In the genomic region with DNA sequence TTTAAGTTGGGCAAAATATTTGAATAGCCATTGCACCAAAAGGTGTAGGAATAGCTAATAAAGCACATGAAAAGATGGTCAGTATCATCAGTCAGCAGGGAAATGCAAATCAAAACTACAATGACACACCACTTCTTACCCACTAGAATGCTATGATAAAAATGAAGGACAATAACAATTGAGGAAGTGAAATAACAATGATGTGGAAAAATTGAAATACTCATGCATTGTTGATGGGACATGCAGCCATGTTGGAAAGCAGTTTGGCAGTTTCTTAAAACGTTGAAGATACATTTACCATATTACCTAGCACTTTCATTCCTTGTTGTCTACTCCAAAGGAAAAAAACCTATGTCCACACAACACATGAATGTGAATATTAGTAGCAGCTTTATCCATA, we compare ENCODE assay signal across 40 cellular contexts. TPM values are rescaled to one million over a fixed set of nuclear protein-coding genes. Genes with fewer than 3 reads are reported as not detected.
"Had no signal": no experiment of that assay in that cellular context is flagged by ENCODE, and none has a peak within 500 bp of the region (broad histone marks: within the 10 kb centered on the region; RNA-seq: fewer than 3 reads in every experiment).

No MANE protein-coding gene starts in this region.

- H2AFZ ChIP-seq: PC-9 had no signal

- FAIRE-seq: bronchial epithelial cell, RCC 7860, TTC549 had no signal

- H3K4me1 ChIP-seq: SJCRH30 had no signal

- H3K36me3 ChIP-seq: SJCRH30 had no signal

- H3K4me2 ChIP-seq: KMS-11, PC-9 had no signal

- H3K36me3 Mint-ChIP-seq: activated CD4-positive, alpha-beta memory T cell treated with anti-CD3 and anti-CD28 coated beads for 36 hours; activated naive CD8-positive, alpha-beta T cell treated with anti-CD3 and anti-CD28 coated beads, Interleukin-2, amount 10 ng/mL, durations not matched to agents 7 days and 5 days; brain had no signal

- DNase-seq: activated B cell treated with CpG ODN at 0.5 μM for 24 hours; activated CD4-positive, alpha-beta memory T cell treated with anti-CD3 and anti-CD28 coated beads for 36 hours; activated CD4-positive, alpha-beta T cell treated with anti-CD3 and anti-CD28 coated beads for 4 hours; activated CD4-positive, alpha-beta T cell treated with anti-CD3 and anti-CD28 coated beads, Interleukin-2, amount 50 U/mL, for 1 hour; activated CD4-positive, CD25-positive, alpha-beta regulatory T cell treated with anti-CD3 and anti-CD28 coated beads, Interleukin-2, amount 50 U/mL, for 72 hours; activated CD8-positive, alpha-beta memory T cell treated with anti-CD3 and anti-CD28 coated beads, Interleukin-2, amount 50 U/mL, for 48 hours; activated effector memory CD4-positive, alpha-beta T cell treated with Interleukin-2 at 50 U/mL for 16 hours; activated naive CD4-positive, alpha-beta T cell treated with anti-CD3 and anti-CD28 coated beads, Interleukin-2, amount 50 U/mL, for 16 hours; activated naive CD8-positive, alpha-beta T cell treated with anti-CD3 and anti-CD28 coated beads, Interleukin-2, amount 10 ng/mL, durations not matched to agents 7 days and 5 days; activated T-cell treated with anti-CD3 and anti-CD28 coated beads, Interleukin-2, amount 50 U/mL, for 48 hours; amygdala; caudate nucleus; cerebellar nuclear complex; cortex of kidney; NCI-H1092 treated with DMSO at 0.1 percent for 48 hours; NCI-H1417; NCI-H146; NCI-H187; NCI-H2029 treated with DMSO at 0.1 percent for 48 hours; NCI-H2107; NCI-H2171; NCI-H2227 treated with DMSO at 0.1 percent for 48 hours; NCI-H446 treated with DMSO at 0.1 percent for 48 hours; NCI-H524; NK-92 treated with Interleukin-12 subunit alpha and Interleukin-12 subunit beta, amount 100 ng/mL, for 24 hours; SJCRH30; T1000 had no signal

- H3K27ac Mint-ChIP-seq: activated B cell treated with CpG ODN at 0.5 μM for 24 hours; activated CD4-positive, alpha-beta memory T cell treated with anti-CD3 and anti-CD28 coated beads for 36 hours; activated naive CD8-positive, alpha-beta T cell treated with anti-CD3 and anti-CD28 coated beads, Interleukin-2, amount 10 ng/mL, durations not matched to agents 7 days and 5 days; brain had no signal

- H3K27me3 ChIP-seq: SJCRH30 had no signal

- H3K9ac ChIP-seq: KMS-11 had no signal

- H3K27ac ChIP-seq: KMS-11, PC-9, RWPE1, SJCRH30, SK-N-MC, VCaP had no signal

- H3K9me3 Mint-ChIP-seq: activated CD4-positive, alpha-beta memory T cell treated with anti-CD3 and anti-CD28 coated beads for 36 hours had no signal

- H3K4me3 ChIP-seq: PC-9, SJCRH30, SK-N-MC had no signal

- ATAC-seq: Right ventricle myocardium inferior had no signal

- H3K4me1 Mint-ChIP-seq: activated B cell treated with CpG ODN at 0.5 μM for 24 hours; activated naive CD8-positive, alpha-beta T cell treated with anti-CD3 and anti-CD28 coated beads, Interleukin-2, amount 10 ng/mL, durations not matched to agents 7 days and 5 days; brain had no signal

- H3K4me3 Mint-ChIP-seq: activated B cell treated with CpG ODN at 0.5 μM for 24 hours; activated CD4-positive, alpha-beta memory T cell treated with anti-CD3 and anti-CD28 coated beads for 36 hours; activated naive CD8-positive, alpha-beta T cell treated with anti-CD3 and anti-CD28 coated beads, Interleukin-2, amount 10 ng/mL, durations not matched to agents 7 days and 5 days; brain had no signal

- H3K9me3 ChIP-seq: SJCRH30 had no signal

RNA-seq across cellular contexts. Expression of a gene that starts 28.4 kb away (rescaled TPM):
- total RNA-seq: activated B cell treated with CpG ODN at 0.5 μM for 24 hours; activated CD4-positive, alpha-beta memory T cell treated with anti-CD3 and anti-CD28 coated beads for 36 hours; activated naive CD8-positive, alpha-beta T cell treated with anti-CD3 and anti-CD28 coated beads, Interleukin-2, amount 10 ng/mL, durations not matched to agents 7 days and 5 days; bronchial epithelial cell; LHCN-M2; Right ventricle myocardium inferior; SJCRH30; T-helper 1 cell treated with Interleukin-12 subunit alpha and Interleukin-12 subunit beta and Interleukin-4 antibody, amounts not matched to agents 30 ng/mL and 1 ng/mL, for 36 hours; T-helper 2 cell treated with Interferon-gamma antibody and Interleukin-4, amounts not matched to agents 100 ng/mL and 5 ng/mL, for 36 hours had no signal
